8 cellular contexts compared by ENCODE assay signal in the genomic region with DNA sequence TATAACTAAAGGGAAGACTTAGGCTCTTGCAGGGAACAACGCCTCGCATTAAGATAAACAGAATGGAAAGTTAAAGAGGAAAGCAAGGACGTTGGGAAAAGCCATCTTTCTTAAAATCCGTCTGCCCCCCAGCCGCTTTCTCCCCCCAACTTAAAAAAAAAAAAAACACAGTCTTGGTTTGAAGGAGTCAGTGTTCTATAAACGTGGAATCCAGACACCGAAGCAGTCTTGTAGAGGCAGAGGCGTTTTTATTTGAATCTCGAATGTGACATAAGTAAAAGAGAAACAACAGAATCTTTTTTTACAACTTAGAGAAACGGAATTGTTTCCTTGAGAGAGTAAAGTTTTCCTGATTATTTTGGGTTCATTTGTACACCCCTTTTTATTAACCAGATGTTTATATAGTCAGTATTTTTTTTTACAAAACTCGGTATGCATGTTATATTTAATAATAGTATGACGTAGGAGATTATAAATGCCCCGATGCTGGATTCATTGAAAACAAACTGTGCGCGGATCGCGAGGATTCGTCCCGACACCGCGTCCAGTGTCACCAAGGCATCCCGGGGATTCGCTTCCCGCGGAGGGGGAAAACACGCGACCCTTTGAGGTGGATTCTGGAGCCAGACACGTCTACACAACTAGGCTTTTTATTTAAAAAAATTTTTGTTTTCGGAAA. TPM values are rescaled to one million over a fixed set of nuclear protein-coding genes. Genes with fewer than 3 reads are reported as not detected.
DNase-seq lines count a peak whose midpoint lies in the region; ATAC-seq, FAIRE-seq and TF ChIP-seq lines count a peak whose summit lies in the region.

No MANE protein-coding gene starts in this region.

- H3K9me3 Mint-ChIP-seq in CD8-positive, alpha-beta T cell, result no peaks in the 10 kb centered on the region
- H3K9me3 Mint-ChIP-seq in astrocyte (ENCODE audit: unreplicated experiment), result peaks cover 2% of the 10 kb centered on the region

- peak overlapping the region; percentile 72 for H3K4me3 ChIP-seq in CD8-positive, alpha-beta T cell (ENCODE audit: low read depth, low read length)
- H3K4me3 ChIP-seq in IMR-90 (ENCODE audit: insufficient read depth, low read depth, low read length) (peak overlapping the region; percentile 84), astrocyte (ENCODE audit: insufficient read depth, low read depth, low read length) (peak overlapping the region; percentile 85)

- no peaks in the 10 kb centered on the region for H3K27me3 ChIP-seq in CD8-positive, alpha-beta T cell (ENCODE audit: insufficient read depth, low read length)
- no peaks in the 10 kb centered on the region for H3K27me3 ChIP-seq in IMR-90 (ENCODE audit: control insufficient read depth, insufficient read depth, low read length)
- peaks cover 9% of the 10 kb centered on the region for H3K27me3 ChIP-seq in astrocyte (ENCODE audit: insufficient read depth, low read length)

- in situ Hi-C loops in IMR-90 (cut with MboI; ENCODE audit: low sequenced_read_pairs), result loop anchor here (10.0 kb wide), 2 partner anchors 195 to 365 kb away; partner anchors contain the start of genes ERCC6L2 and FANCC

- no peak overlapping the region for H2AK5ac ChIP-seq in IMR-90 (ENCODE audit: low read depth, low read length)

- peak overlapping the region; percentile 37; the same call in 1 of the 3 replicates for H2BK15ac ChIP-seq in IMR-90 (ENCODE audit: low read depth, low read length)

- peak overlapping the region; percentile 19 for H3K4ac ChIP-seq in IMR-90 (ENCODE audit: low read depth, low read length)

- no peak for TF ChIP-seq POLR2A in IMR-90 (IDR thresholded peaks at IDR 0.05; ENCODE audit: low read depth, low read length)

- H3K23ac ChIP-seq in IMR-90 (ENCODE audit: low read depth, low read length), result peak overlapping the region; percentile 74

- no peaks in the 10 kb centered on the region for H3K79me2 ChIP-seq in astrocyte (ENCODE audit: insufficient read depth, low read length)

- H3K79me1 ChIP-seq in IMR-90 (ENCODE audit: low read depth in 1 of 2, low read length in 2 of 2), result peaks cover 3 to 29% of the 10 kb centered on the region in 2 experiments; a peak in 3 of 4 replicates

- TF ChIP-seq RAD21 in IMR-90 (IDR thresholded peaks at IDR 0.05; ENCODE audit: low read length), result no peak

- H2BK20ac ChIP-seq in IMR-90 (ENCODE audit: low read depth, low read length), result no peak overlapping the region

- no peaks in the 10 kb centered on the region for H3K36me3 ChIP-seq in CD8-positive, alpha-beta T cell (ENCODE audit: insufficient read depth, low read length)
- no peaks in the 10 kb centered on the region for H3K36me3 ChIP-seq in IMR-90 (ENCODE audit: control insufficient read depth, insufficient read depth, low read length)
- H3K36me3 ChIP-seq in astrocyte (ENCODE audit: insufficient read depth, low read length), result no peaks in the 10 kb centered on the region

- peaks cover 27% of the 10 kb centered on the region for H3K27me3 Mint-ChIP-seq in CD8-positive, alpha-beta T cell (ENCODE audit: low read depth)
- peaks cover 18% of the 10 kb centered on the region for H3K27me3 Mint-ChIP-seq in astrocyte (ENCODE audit: low read depth, unreplicated experiment)

- peak overlapping the region; percentile 4; the same call in 1 of the 2 replicates for H2BK120ac ChIP-seq in IMR-90 (ENCODE audit: low read depth, low read length)

- no peak overlapping the region for H4K5ac ChIP-seq in IMR-90 (ENCODE audit: low read depth, low read length)

- peak overlapping the region; percentile 60; the same call in 1 of the 2 replicates for H3K56ac ChIP-seq in IMR-90 (ENCODE audit: extremely low read depth, insufficient read depth, low read length)

- WGBS in IMR-90 (ENCODE audit: extremely low coverage in 2 of 2, insufficient read length in 1 of 2), 2 experiments, result no CpG with 5 or more reads among the region's 29 CpGs

- peak overlapping the region; percentile 45 for H3K27ac ChIP-seq in CD8-positive, alpha-beta T cell (ENCODE audit: low read depth, low read length)
- H3K27ac ChIP-seq in IMR-90 (ENCODE audit: insufficient read depth, low read length) (peak overlapping the region; percentile 73), astrocyte (ENCODE audit: low read depth, low read length) (peak overlapping the region; percentile 69)

- no peak for ATAC-seq in CD8-positive, alpha-beta T cell
- ATAC-seq in IMR-90 (ENCODE audit: low read depth) (no peak), HG02588 (IDR thresholded peaks at IDR 0.05; ENCODE audit: unreplicated experiment) (no peak), HG03565 (IDR thresholded peaks at IDR 0.05; ENCODE audit: unreplicated experiment) (no peak)

- no peak for DNase-seq in CD8-positive, alpha-beta T cell
- DNase-seq in IMR-90 (no peak), astrocyte (ENCODE audit: low read depth) (no peak), kidney glomerular epithelial cell (lab: John Stamatoyannopoulos, UW) (peak; percentile 44), superior temporal gyrus (ENCODE audit: extremely low spot score) (peak; percentile 70), activated gamma-delta T cell (lab: John Stamatoyannopoulos, UW) (no peak)

- H2AK9ac ChIP-seq in IMR-90 (replicated peaks; ENCODE audit: low read depth, low read length, poor library complexity), result no peak overlapping the region

- CTCF ChIA-PET in CD8-positive, alpha-beta T cell (lab: Charles Lee), result interaction anchor here (1.2 kb wide), 1 partner anchor 11 kb away, joined by 5 read pairs; no protein-coding TSS in a partner anchor
- CTCF ChIA-PET in IMR-90 (lab: Yijun Ruan, JAX), result no interaction called here

- peaks cover 12% of the 10 kb centered on the region for H3K36me3 Mint-ChIP-seq in CD8-positive, alpha-beta T cell
- H3K36me3 Mint-ChIP-seq in astrocyte (ENCODE audit: low read depth, unreplicated experiment), result no peaks in the 10 kb centered on the region

- intact Hi-C loops in CD8-positive, alpha-beta T cell (cut with DNase I, micrococcal nuclease), result loop anchor here (1.0 to 10.0 kb wide), 10 partner anchors 7 to 1265 kb away; partner anchors contain the start of genes AOPEP (in 2 of the 2), ERCC6L2 (in 1 of the 2), PRXL2C (in 1 of the 2) and ZNF510 (in 1 of the 2)
- intact Hi-C loops in IMR-90 (cut with micrococcal nuclease), result loop anchor here (2.0 to 10.0 kb wide), 6 partner anchors 128 to 709 kb away; partner anchors contain the start of gene ERCC6L2

- H2AFZ ChIP-seq in IMR-90 (replicated peaks; ENCODE audit: low read length, poor library complexity), result peak overlapping the region; percentile 88
- H2AFZ ChIP-seq in astrocyte (ENCODE audit: low read depth, low read length), result peak overlapping the region; percentile 74

- H3K4me2 ChIP-seq in IMR-90 (ENCODE audit: low read depth, low read length) (peak overlapping the region; percentile 97), astrocyte (ENCODE audit: low read length) (peak overlapping the region; percentile 100)

- TF ChIP-seq CTCF in CD8-positive, alpha-beta T cell (IDR thresholded peaks at IDR 0.05), result no peak
- TF ChIP-seq CTCF in IMR-90 (conservative IDR thresholded peaks at IDR 0.05; ENCODE audit: low read depth, low read length) (no peak), astrocyte (IDR thresholded peaks at IDR 0.05; ENCODE audit: insufficient read depth, low read depth, low read length) (no peak)

- H3K4me3 Mint-ChIP-seq in CD8-positive, alpha-beta T cell, result peak overlapping the region; percentile 89
- peak overlapping the region; percentile 94 for H3K4me3 Mint-ChIP-seq in astrocyte (ENCODE audit: unreplicated experiment)

- dilution Hi-C loops in IMR-90 (cut with HindIII; ENCODE audit: low sequenced_read_pairs, unreplicated experiment), result no loop called here

- H3K4me1 ChIP-seq in CD8-positive, alpha-beta T cell (ENCODE audit: insufficient read depth, low read length), result peaks cover 24% of the 10 kb centered on the region
- H3K4me1 ChIP-seq in IMR-90 (ENCODE audit: control insufficient read depth, insufficient read depth, low read length) (peaks cover 4% of the 10 kb centered on the region), astrocyte (ENCODE audit: insufficient read depth, low read length) (peaks cover 21% of the 10 kb centered on the region)

- no peaks in the 10 kb centered on the region for H3K9me1 ChIP-seq in IMR-90 (ENCODE audit: insufficient read depth, low read length)

- peaks cover 47% of the 10 kb centered on the region for H3K4me1 Mint-ChIP-seq in CD8-positive, alpha-beta T cell (ENCODE audit: low read depth)
- peaks cover 15% of the 10 kb centered on the region for H3K4me1 Mint-ChIP-seq in astrocyte (ENCODE audit: low read depth, unreplicated experiment)

- no peak for FAIRE-seq in astrocyte (lab: Jason Lieb, UNC)

- H2BK5ac ChIP-seq in IMR-90 (ENCODE audit: low read depth, low read length, poor library complexity, severe bottlenecking), result peak overlapping the region; percentile 74

- BruUV-seq in IMR-90 (replicated peaks; lab: Mats Ljungman, UMichigan), result no TSS peak

- peak overlapping the region; percentile 67; the same call in 1 of the 2 replicates for H3K14ac ChIP-seq in IMR-90 (replicated peaks; ENCODE audit: low read depth, low read length)

- no peaks in the 10 kb centered on the region for H3K9me3 ChIP-seq in CD8-positive, alpha-beta T cell (ENCODE audit: low read length)
- no peaks in the 10 kb centered on the region for H3K9me3 ChIP-seq in IMR-90 (ENCODE audit: control insufficient read depth, insufficient read depth, low read length)
- no peaks in the 10 kb centered on the region for H3K9me3 ChIP-seq in astrocyte (ENCODE audit: insufficient read depth, low read depth, low read length)

- peak overlapping the region; percentile 38 for H4K91ac ChIP-seq in IMR-90 (ENCODE audit: insufficient read depth, low read depth, low read length)

- peak overlapping the region; percentile 70 for H3K27ac Mint-ChIP-seq in CD8-positive, alpha-beta T cell
- peak overlapping the region; percentile 95 for H3K27ac Mint-ChIP-seq in astrocyte (ENCODE audit: unreplicated experiment)

- H3K9ac ChIP-seq in IMR-90 (ENCODE audit: low read depth, low read length) (peak overlapping the region; percentile 86), astrocyte (ENCODE audit: low read length) (peak overlapping the region; percentile 85)

- peak overlapping the region; percentile 46; the same call in 1 of the 2 replicates for H3K18ac ChIP-seq in IMR-90 (ENCODE audit: low read depth, low read length)

- peak overlapping the region; percentile 9 to 61; a peak in 2 of 4 replicates for H4K8ac ChIP-seq in IMR-90 (ENCODE audit: low read depth in 2 of 2, low read length in 2 of 2)

- POLR2A ChIA-PET in CD8-positive, alpha-beta T cell (lab: Charles Lee), result interaction anchor here (0.5 to 1.8 kb wide), 4 partner anchors 16 to 489 kb away, joined by 3 to 9 read pairs (median 4); partner anchors contain the start of gene ERCC6L2
- POLR2A ChIA-PET in IMR-90 (lab: Charles Lee; ENCODE audit: unreplicated experiment), result no interaction called here

- H4K20me1 ChIP-seq in IMR-90 (ENCODE audit: insufficient read depth, low read length), result peaks cover 3% of the 10 kb centered on the region; the same call in 1 of the 2 replicates
- peaks cover 2% of the 10 kb centered on the region for H4K20me1 ChIP-seq in astrocyte (ENCODE audit: insufficient read depth, low read length)

TF ChIP-seq in IMR-90, 13 proteins besides CTCF, POLR2A, EP300 and RAD21 (continues in another document):
- no peak for TF ChIP-seq NFE2L2 (IDR thresholded peaks at IDR 0.05; ENCODE audit: low read depth, low read length)

RNA-seq across cellular contexts. Expression of gene PTCH1, which starts 6.8 kb away (rescaled TPM):
- 10 to 100 TPM; 11.8 to 13.7 TPM for total RNA-seq in CD8-positive, alpha-beta T cell
- total RNA-seq in IMR-90 (2012; rRNA removed) (4.1 and 5.3 TPM in 2 replicates), astrocyte (18.0 and 21.3 TPM in 2 replicates)
- 5.0 and 6.0 TPM in 2 replicates for polyA plus RNA-seq in IMR-90 (2012; rRNA removed)
- polyA plus RNA-seq in IMR-90 (2012; cell fraction: cytosol; rRNA removed), result 2.0 and 3.7 TPM in 2 replicates
- 12.6 and 14.4 TPM in 2 replicates for polyA plus RNA-seq in IMR-90 (2012; cell fraction: nucleus; rRNA removed; ENCODE audit: low replicate concordance)

Comparison
In these comparisons a context has a peak if more than half of its experiments do, and no peak if none do; other contexts are left out.
1. DNase-seq: peak in kidney glomerular epithelial cell (single experiment) and superior temporal gyrus (single experiment); none in CD8-positive, alpha-beta T cell (0 of 7), IMR-90 (single experiment), astrocyte (single experiment) and activated gamma-delta T cell (single experiment).
2. Peak in every context shown above with its lines, with median percentiles within 50 percentile points of each other: H3K27ac ChIP-seq and H3K4me3 ChIP-seq.